1 cellular context compared by ENCODE assay signal in the genomic region with DNA sequence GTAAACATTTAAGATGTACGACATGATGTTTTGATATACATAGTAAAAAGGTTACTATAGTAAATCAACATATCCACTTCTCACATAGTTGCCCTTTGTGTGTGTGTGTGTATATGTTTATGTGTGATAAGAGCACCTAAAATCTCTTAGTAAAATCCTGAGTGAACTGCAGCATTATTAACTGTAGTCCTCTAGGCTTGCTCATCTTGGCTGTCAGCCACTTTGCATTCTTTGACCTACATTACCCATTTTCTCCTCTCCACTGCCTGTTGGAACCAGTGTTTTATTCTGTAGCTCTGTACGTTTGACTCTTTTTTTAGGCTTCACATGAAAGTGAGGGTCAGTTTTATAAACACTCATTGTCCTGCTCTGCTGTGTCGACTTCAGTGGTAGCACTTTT.
TF ChIP-seq lines count a peak whose summit lies in the region.

No MANE protein-coding gene starts in this region.

TF ChIP-seq in K562, 482 proteins besides CTCF, POLR2A, EP300 and RAD21:
- TF ChIP-seq CREM (IDR thresholded peaks at IDR 0.05; ENCODE audit: low read depth) (no peak), ZNF444 (CRISPR knock-in tag; IDR thresholded peaks at IDR 0.05) (no peak), CBFB (CRISPR knock-in tag; IDR thresholded peaks at IDR 0.05) (no peak), FOXA3 (CRISPR knock-in tag; conservative IDR thresholded peaks at IDR 0.05 in 1 of 2, IDR thresholded peaks at IDR 0.05 in 1 of 2) (no peak), STAG1 (CRISPR knock-in tag; IDR thresholded peaks at IDR 0.05; ENCODE audit: borderline replicate concordance) (no peak), PML (IDR thresholded peaks at IDR 0.05; ENCODE audit: low read length) (no peak), KDM2B (CRISPR knock-in tag; IDR thresholded peaks at IDR 0.05) (no peak), GTF2F1 (IDR thresholded peaks at IDR 0.05; ENCODE audit: low read depth, low read length) (no peak), KDM5B (IDR thresholded peaks at IDR 0.05; ENCODE audit: insufficient replicate concordance, low read depth, low read length) (no peak), ZEB2 (IDR thresholded peaks at IDR 0.05) (no peak), ZNF12 (CRISPR knock-in tag; IDR thresholded peaks at IDR 0.05) (no peak), EWSR1 (IDR thresholded peaks at IDR 0.05; ENCODE audit: borderline replicate concordance, low read depth, partially characterized antibody) (no peak), MCM7 (IDR thresholded peaks at IDR 0.05) (no peak), ZNF253 (CRISPR knock-in tag; conservative IDR thresholded peaks at IDR 0.05) (no peak), ZBTB7A (IDR thresholded peaks at IDR 0.05; ENCODE audit: borderline replicate concordance, control insufficient read depth, low read depth, low read length) (no peak), SP1 (CRISPR knock-in tag; IDR thresholded peaks at IDR 0.05) (no peak), CC2D1A (IDR thresholded peaks at IDR 0.05) (no peak)
- TF ChIP-seq, protein P1, sequence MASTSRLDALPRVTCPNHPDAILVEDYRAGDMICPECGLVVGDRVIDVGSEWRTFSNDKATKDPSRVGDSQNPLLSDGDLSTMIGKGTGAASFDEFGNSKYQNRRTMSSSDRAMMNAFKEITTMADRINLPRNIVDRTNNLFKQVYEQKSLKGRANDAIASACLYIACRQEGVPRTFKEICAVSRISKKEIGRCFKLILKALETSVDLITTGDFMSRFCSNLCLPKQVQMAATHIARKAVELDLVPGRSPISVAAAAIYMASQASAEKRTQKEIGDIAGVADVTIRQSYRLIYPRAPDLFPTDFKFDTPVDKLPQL (IDR thresholded peaks at IDR 0.05; ENCODE audit: extremely low read depth, insufficient read length), result no peak
- TF ChIP-seq, protein P2, sequence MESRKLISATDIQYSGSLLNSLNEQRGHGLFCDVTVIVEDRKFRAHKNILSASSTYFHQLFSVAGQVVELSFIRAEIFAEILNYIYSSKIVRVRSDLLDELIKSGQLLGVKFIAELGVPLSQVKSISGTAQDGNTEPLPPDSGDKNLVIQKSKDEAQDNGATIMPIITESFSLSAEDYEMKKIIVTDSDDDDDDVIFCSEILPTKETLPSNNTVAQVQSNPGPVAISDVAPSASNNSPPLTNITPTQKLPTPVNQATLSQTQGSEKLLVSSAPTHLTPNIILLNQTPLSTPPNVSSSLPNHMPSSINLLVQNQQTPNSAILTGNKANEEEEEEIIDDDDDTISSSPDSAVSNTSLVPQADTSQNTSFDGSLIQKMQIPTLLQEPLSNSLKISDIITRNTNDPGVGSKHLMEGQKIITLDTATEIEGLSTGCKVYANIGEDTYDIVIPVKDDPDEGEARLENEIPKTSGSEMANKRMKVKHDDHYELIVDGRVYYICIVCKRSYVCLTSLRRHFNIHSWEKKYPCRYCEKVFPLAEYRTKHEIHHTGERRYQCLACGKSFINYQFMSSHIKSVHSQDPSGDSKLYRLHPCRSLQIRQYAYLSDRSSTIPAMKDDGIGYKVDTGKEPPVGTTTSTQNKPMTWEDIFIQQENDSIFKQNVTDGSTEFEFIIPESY (CRISPR knock-in tag; IDR thresholded peaks at IDR 0.05), result no peak
- TF ChIP-seq, protein P3, sequence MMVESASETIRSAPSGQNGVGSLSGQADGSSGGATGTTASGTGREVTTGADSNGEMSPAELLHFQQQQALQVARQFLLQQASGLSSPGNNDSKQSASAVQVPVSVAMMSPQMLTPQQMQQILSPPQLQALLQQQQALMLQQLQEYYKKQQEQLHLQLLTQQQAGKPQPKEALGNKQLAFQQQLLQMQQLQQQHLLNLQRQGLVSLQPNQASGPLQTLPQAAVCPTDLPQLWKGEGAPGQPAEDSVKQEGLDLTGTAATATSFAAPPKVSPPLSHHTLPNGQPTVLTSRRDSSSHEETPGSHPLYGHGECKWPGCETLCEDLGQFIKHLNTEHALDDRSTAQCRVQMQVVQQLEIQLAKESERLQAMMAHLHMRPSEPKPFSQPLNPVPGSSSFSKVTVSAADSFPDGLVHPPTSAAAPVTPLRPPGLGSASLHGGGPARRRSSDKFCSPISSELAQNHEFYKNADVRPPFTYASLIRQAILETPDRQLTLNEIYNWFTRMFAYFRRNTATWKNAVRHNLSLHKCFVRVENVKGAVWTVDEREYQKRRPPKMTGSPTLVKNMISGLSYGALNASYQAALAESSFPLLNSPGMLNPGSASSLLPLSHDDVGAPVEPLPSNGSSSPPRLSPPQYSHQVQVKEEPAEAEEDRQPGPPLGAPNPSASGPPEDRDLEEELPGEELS (CRISPR knock-in tag; IDR thresholded peaks at IDR 0.05; ENCODE audit: borderline replicate concordance), result no peak
